Comparison of ENCODE assay signal across 8 cellular contexts in the genomic region with DNA sequence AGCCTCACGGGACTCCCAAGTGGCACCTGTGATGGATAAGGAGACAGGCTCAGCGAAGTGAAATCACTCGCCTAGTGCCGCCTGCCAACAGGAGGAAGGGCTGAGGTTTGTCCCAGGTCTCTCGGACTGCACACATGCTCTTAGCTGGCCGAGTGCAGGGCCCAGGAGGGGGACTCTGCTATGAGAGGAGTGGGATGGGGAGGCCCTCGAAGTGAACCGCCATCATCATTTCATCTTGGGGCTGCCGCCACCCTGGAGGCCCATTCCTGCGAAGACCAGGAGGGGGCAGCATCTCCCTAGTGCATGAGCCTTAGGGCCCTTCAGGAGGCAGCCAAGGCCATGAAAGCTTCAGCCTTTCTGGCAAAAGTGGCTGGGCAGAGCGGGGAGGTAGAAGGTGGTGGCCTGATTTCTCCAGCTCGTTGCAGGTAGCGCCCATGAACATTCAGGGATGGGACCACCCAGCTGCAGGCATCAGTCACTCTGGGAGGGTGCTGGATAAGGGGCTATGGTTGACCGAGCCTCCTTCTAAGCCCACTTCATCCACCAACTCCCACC. TPM values are rescaled to one million over a fixed set of nuclear protein-coding genes. Genes with fewer than 3 reads are reported as not detected.
DNase-seq lines count a peak whose midpoint lies in the region; ATAC-seq and TF ChIP-seq lines count a peak whose summit lies in the region.

No MANE protein-coding gene starts in this region.

- H4K91ac ChIP-seq in trophoblast cell (ENCODE audit: low read depth, low read length), result no peak overlapping the region

- H2BK120ac ChIP-seq in trophoblast cell (ENCODE audit: insufficient read depth, low read length, poor library complexity), result no peak overlapping the region

- H3K27ac ChIP-seq in SJCRH30 (no peak overlapping the region), gastroesophageal sphincter (no peak overlapping the region), trophoblast cell (ENCODE audit: low read depth, low read length) (no peak overlapping the region)

- H3K4me1 ChIP-seq in SJCRH30, result peaks cover 16% of the 10 kb centered on the region
- H3K4me1 ChIP-seq in gastroesophageal sphincter, result peaks cover 0 to 24% (median 0%) of the 10 kb centered on the region in 3 donors
- no peaks in the 10 kb centered on the region for H3K4me1 ChIP-seq in trophoblast cell (ENCODE audit: control insufficient read depth in 1 of 2, insufficient read depth in 2 of 2, low read length in 2 of 2)

- H3K9me3 ChIP-seq in SJCRH30 (replicated peaks) (no peaks in the 10 kb centered on the region), gastroesophageal sphincter (no peaks in the 10 kb centered on the region), trophoblast cell (ENCODE audit: insufficient read depth, low read depth, low read length) (no peaks in the 10 kb centered on the region)

- no peaks in the 10 kb centered on the region for H3K27me3 ChIP-seq in SJCRH30
- H3K27me3 ChIP-seq in gastroesophageal sphincter, result no peaks in the 10 kb centered on the region
- H3K27me3 ChIP-seq in trophoblast cell (ENCODE audit: insufficient read depth, low read length), result no peaks in the 10 kb centered on the region

- peak in 3 of 4 experiments; percentile 90 to 94 (median 94) for TF ChIP-seq CTCF in gastroesophageal sphincter (IDR thresholded peaks at IDR 0.05)

- H2BK5ac ChIP-seq in trophoblast cell (ENCODE audit: low read depth, low read length, poor library complexity), result no peak overlapping the region

- DNase-seq in NCI-H2029 (lab: John Stamatoyannopoulos, UW), result peak; percentile 72
- no peak for DNase-seq in NCI-H2029 treated with DMSO at 0.1 percent for 48 hours (lab: John Stamatoyannopoulos, UW)
- peak; percentile 45 for DNase-seq in LHCN-M2 (ENCODE audit: low read depth)
- peak; percentile 85 to 94 for DNase-seq in SJCRH30
- DNase-seq in activated naive CD4-positive, alpha-beta T cell (lab: John Stamatoyannopoulos, UW), result peak; percentile 40 to 70 (median 58)
- peak; percentile 52 to 74 for DNase-seq in trophoblast cell

- no peak for TF ChIP-seq EP300 in gastroesophageal sphincter (IDR thresholded peaks at IDR 0.05)

- no peak overlapping the region for H2AK5ac ChIP-seq in trophoblast cell (ENCODE audit: low read length)

- H3K4me3 ChIP-seq in SJCRH30, result peak overlapping the region; percentile 1
- no peak overlapping the region for H3K4me3 ChIP-seq in gastroesophageal sphincter
- no peak overlapping the region for H3K4me3 ChIP-seq in trophoblast cell (ENCODE audit: low read depth, low read length)

- no peak overlapping the region for H4K8ac ChIP-seq in trophoblast cell (ENCODE audit: low read depth, low read length)

- no peak overlapping the region for H3K9ac ChIP-seq in trophoblast cell (ENCODE audit: low read length)

- no peak overlapping the region for H4K12ac ChIP-seq in trophoblast cell (ENCODE audit: low read depth, low read length)

- no peak overlapping the region for H3K23ac ChIP-seq in trophoblast cell (ENCODE audit: low read length)

- H3K18ac ChIP-seq in trophoblast cell (ENCODE audit: low read length), result no peak overlapping the region

- no peak overlapping the region for H3K4me2 ChIP-seq in trophoblast cell (ENCODE audit: low read length)

- H3K14ac ChIP-seq in trophoblast cell (ENCODE audit: low read length), result no peak overlapping the region

- peak; percentile 84 for ATAC-seq in gastroesophageal sphincter
- ATAC-seq in HG02623 (IDR thresholded peaks at IDR 0.05; ENCODE audit: unreplicated experiment), result no peak

- no peak overlapping the region for H3K4ac ChIP-seq in trophoblast cell (ENCODE audit: low read depth, low read length)

- H3K79me2 ChIP-seq in trophoblast cell (ENCODE audit: control insufficient read depth, insufficient read depth, low read length, poor library complexity), result no peaks in the 10 kb centered on the region

- no peaks in the 10 kb centered on the region for H3K79me1 ChIP-seq in trophoblast cell (ENCODE audit: low read length)

- H3K36me3 ChIP-seq in SJCRH30, result no peaks in the 10 kb centered on the region
- peaks cover 0 to 7% of the 10 kb centered on the region in 2 donors for H3K36me3 ChIP-seq in gastroesophageal sphincter
- peaks cover 2 to 10% of the 10 kb centered on the region in 2 experiments for H3K36me3 ChIP-seq in trophoblast cell (ENCODE audit: control insufficient read depth in 1 of 2, insufficient read depth in 2 of 2, low read length in 2 of 2)

- WGBS in gastroesophageal sphincter (ENCODE audit: low coverage in 1 of 2), 2 donors, result 53% methylated on average over 3 of the region's 14 CpGs; no CpG with 5 or more reads in 1 of the 2 donors
- no CpG with 5 or more reads among the region's 14 CpGs for WGBS in trophoblast cell (ENCODE audit: extremely low coverage, insufficient coverage, insufficient read length)

- no peak overlapping the region for H2AFZ ChIP-seq in trophoblast cell (ENCODE audit: insufficient read depth, low read length, poor library complexity)

- TF ChIP-seq POLR2A in gastroesophageal sphincter (IDR thresholded peaks at IDR 0.05), result no peak

- no peak overlapping the region for H2BK12ac ChIP-seq in trophoblast cell (ENCODE audit: low read length)

RNA-seq across cellular contexts. Expression of gene RASSF5, which starts 17.3 kb away (rescaled TPM):
- total RNA-seq in LHCN-M2 (2014; rRNA removed) (0.19 and 0.63 TPM in 2 replicates), gastroesophageal sphincter (10 to 100 TPM in 2 of 4 donors, 1 to 10 TPM in 2; 6.2 to 23.3 (median 8.5) TPM)
- 0.75 TPM for polyA plus RNA-seq in LHCN-M2 (2012)
- 9.5 TPM in 2 replicates for total RNA-seq in SJCRH30 (2014; rRNA removed; shearing (Covaris generic))
- polyA plus RNA-seq in trophoblast cell (2013), result 0.07 and 0.08 TPM in 2 replicates

RNA-seq across cellular contexts. Expression of gene IKBKE, which starts 19.8 kb away (rescaled TPM):
- total RNA-seq in LHCN-M2 (2014; rRNA removed) (9.2 and 10.7 TPM in 2 replicates), gastroesophageal sphincter (1 to 10 TPM; 2.2 to 3.9 (median 2.7) TPM)
- polyA plus RNA-seq in LHCN-M2 (2012), result 11.1 TPM
- total RNA-seq in SJCRH30 (2014; rRNA removed; shearing (Covaris generic)), result 3.1 and 3.5 TPM in 2 replicates
- 3.0 and 3.3 TPM in 2 replicates for polyA plus RNA-seq in trophoblast cell (2013)
